In genomic region chr3:128075516-128076464, GRCh38 we compare ENCODE assay signal across 8 cellular contexts. TPM values are rescaled to one million over a fixed set of nuclear protein-coding genes. Genes with fewer than 3 reads are reported as not detected.
DNase-seq lines count a peak whose midpoint lies in the region; ATAC-seq and TF ChIP-seq lines count a peak whose summit lies in the region.

No MANE protein-coding gene starts in this region.

- no peaks in the 10 kb centered on the region for H3K27me3 Mint-ChIP-seq in T-helper 17 cell

- H3K27me3 ChIP-seq in psoas muscle (ENCODE audit: insufficient read depth in 3 of 3, low read length in 2 of 3) (no peaks in the 10 kb centered on the region), upper lobe of left lung (no peaks in the 10 kb centered on the region)

- H3K4me1 ChIP-seq in psoas muscle, result peaks cover 9% of the 10 kb centered on the region
- peaks cover 37 to 54% (median 41%) of the 10 kb centered on the region in 4 donors for H3K4me1 ChIP-seq in upper lobe of left lung

- DNase-seq in NOMO-1 (lab: John Stamatoyannopoulos, UW; ENCODE audit: unreplicated experiment in 2 of 2) (peak; percentile 31 to 43), NOMO-1 treated with dmso at 0.1 percent for 144 hours (lab: John Stamatoyannopoulos, UW; ENCODE audit: unreplicated experiment) (no peak), HK-2 (ENCODE audit: unreplicated experiment) (peak; percentile 91), T-helper 17 cell (peak; percentile 78 to 87 (median 86)), left ventricle myocardium superior (peak; percentile 95), psoas muscle (peak; percentile 89 to 94), upper lobe of left lung (peak; percentile 92 to 99)

- ATAC-seq in T-helper 17 cell (peak; percentile 90), left ventricle myocardium superior (peak; percentile 90), psoas muscle (peak; percentile 91 to 94 (median 92)), upper lobe of left lung (ENCODE audit: low FRiP score in 2 of 2) (peak; percentile 96 to 97)

- H3K27ac ChIP-seq in angular gyrus (ENCODE audit: low read depth, low read length) (peak overlapping the region; percentile 14), psoas muscle (peak overlapping the region; percentile 41), upper lobe of left lung (peak overlapping the region; percentile 50 to 79 (median 58))

- no peak for TF ChIP-seq EP300 in upper lobe of left lung (IDR thresholded peaks at IDR 0.05)

- H3K36me3 Mint-ChIP-seq in T-helper 17 cell (ENCODE audit: low read depth), result no peaks in the 10 kb centered on the region

- no peak overlapping the region for H3K27ac Mint-ChIP-seq in T-helper 17 cell

- H3K36me3 ChIP-seq in psoas muscle (ENCODE audit: insufficient read depth in 1 of 2, low read depth in 1 of 2), result peaks cover 0 to 54% of the 10 kb centered on the region in 2 donors
- H3K36me3 ChIP-seq in upper lobe of left lung, result peaks cover 7 to 27% (median 20%) of the 10 kb centered on the region in 4 donors

- TF ChIP-seq CTCF in psoas muscle (IDR thresholded peaks at IDR 0.05) (peak; percentile 95), upper lobe of left lung (IDR thresholded peaks at IDR 0.05) (peak; percentile 93 to 99 (median 98))

- WGBS in psoas muscle, 3 donors, result 3 to 10% (median 9%) methylated on average over 53 to 78 of the region's 78 CpGs
- 2 to 10% methylated on average over 21 to 58 of the region's 78 CpGs for WGBS in upper lobe of left lung, 2 donors

- no peak for TF ChIP-seq POLR2A in upper lobe of left lung (IDR thresholded peaks at IDR 0.05)

- H3K9me3 ChIP-seq in T-helper 17 cell (ENCODE audit: control insufficient read depth, low read length, poor library complexity, severe bottlenecking) (no peaks in the 10 kb centered on the region), psoas muscle (no peaks in the 10 kb centered on the region), upper lobe of left lung (no peaks in the 10 kb centered on the region)

- peak overlapping the region; percentile 83 for H3K4me3 Mint-ChIP-seq in T-helper 17 cell

- intact Hi-C loops in left ventricle myocardium superior (cut with micrococcal nuclease) (loop anchor here (10.0 kb wide), 1 partner anchor 419 kb away; the partner anchor contains the start of gene GATA2), psoas muscle (cut with DNase I) (loop anchor here (5.0 to 10.0 kb wide), 3 partner anchors 47 to 532 kb away; partner anchors contain the start of gene RUVBL1 (in 1 of the 2))

- H3K4me1 Mint-ChIP-seq in T-helper 17 cell, result peaks cover 9% of the 10 kb centered on the region

- peak overlapping the region; percentile 70 for H3K4me3 ChIP-seq in psoas muscle
- H3K4me3 ChIP-seq in upper lobe of left lung, result peak overlapping the region; percentile 45 to 61 (median 54)

RNA-seq across cellular contexts. Expression of gene SEC61A1, which starts 23.6 kb away (rescaled TPM):
- 100 to 1,000 TPM; 162 to 181 TPM for total RNA-seq in T-helper 17 cell
- 63.4 TPM for total RNA-seq in left ventricle myocardium superior
- 10 to 100 TPM; 40.1 to 98.2 (median 88.6) TPM for total RNA-seq in psoas muscle
- 100 to 1,000 TPM in 2 of 3 donors, 10 to 100 TPM in 1; 62.6 to 136 (median 117) TPM for polyA plus RNA-seq in psoas muscle
- total RNA-seq in upper lobe of left lung, result 100 to 1,000 TPM in 5 of 6 donors, 10 to 100 TPM in 1; 80.7 to 193 (median 164) TPM

RNA-seq across cellular contexts. Expression of gene RUVBL1, which starts 47.8 kb away (rescaled TPM):
- total RNA-seq in T-helper 17 cell, result 10 to 100 TPM; 18.5 to 21.3 TPM
- 22.6 TPM for total RNA-seq in left ventricle myocardium superior
- total RNA-seq in psoas muscle, result 10 to 100 TPM; 12.9 to 21.0 (median 15.4) TPM
- 10 to 100 TPM; 19.6 to 53.9 (median 38.0) TPM for polyA plus RNA-seq in psoas muscle
- 10 to 100 TPM; 16.0 to 26.9 (median 21.8) TPM for total RNA-seq in upper lobe of left lung
